14 cellular contexts compared by ENCODE assay signal in genomic region chr12:1773937-1774655, GRCh38. TPM values are rescaled to one million over a fixed set of nuclear protein-coding genes. Genes with fewer than 3 reads are reported as not detected.
A peak's percentile ranks its signal among the peaks of the same experiment; 100 is the strongest.
DNase-seq lines count a peak whose midpoint lies in the region; ATAC-seq and TF ChIP-seq lines count a peak whose summit lies in the region.
"Had no signal": no experiment of that assay in that cellular context is flagged by ENCODE, and none has a peak within 500 bp of the region (broad histone marks: within the 10 kb centered on the region; RNA-seq: fewer than 3 reads in every experiment).

No MANE protein-coding gene starts in this region.

- ATAC-seq in Right ventricle myocardium inferior (peak; percentile 52), HG02852 (IDR thresholded peaks at IDR 0.05; ENCODE audit: unreplicated experiment) (no peak)

- TF ChIP-seq POLR2A in testis (IDR thresholded peaks at IDR 0.05) (no peak), spleen (IDR thresholded peaks at IDR 0.05) (no peak)

- H3K36me3 ChIP-seq in left ventricle myocardium inferior (peaks cover 11% of the 10 kb centered on the region), testis (ENCODE audit: low read depth, missing control alignments) (no peaks in the 10 kb centered on the region), spleen (peaks cover 0 to 72% (median 12%) of the 10 kb centered on the region in 6 donors)

- no peak overlapping the region for H3K27ac ChIP-seq in left ventricle myocardium inferior (replicated peaks)
- H3K27ac ChIP-seq in caudate nucleus (ENCODE audit: low read depth, low read length) = peak overlapping the region; percentile 88
- peak overlapping the region; percentile 33 to 63 for H3K27ac ChIP-seq in testis
- H3K27ac ChIP-seq in spleen = no peak overlapping the region
- H3K27ac ChIP-seq: upper lobe of left lung had no signal

- H3K9me3 ChIP-seq in left ventricle myocardium inferior (replicated peaks) (no peaks in the 10 kb centered on the region), testis (no peaks in the 10 kb centered on the region), spleen (no peaks in the 10 kb centered on the region)
- H3K9me3 ChIP-seq: upper lobe of left lung had no signal

- H3K4me1 ChIP-seq in left ventricle myocardium inferior (peaks cover 49% of the 10 kb centered on the region), testis (peaks cover 7% of the 10 kb centered on the region), spleen (peaks cover 0 to 22% (median 0%) of the 10 kb centered on the region in 6 donors)

- intact Hi-C loops in Right ventricle myocardium inferior (cut with DNase I) = no loop called here
- intact Hi-C loops in left ventricle myocardium inferior (cut with micrococcal nuclease) = no loop called here
- intact Hi-C loops in testis (cut with DNase I; ENCODE audit: low total_unique reads) = no loop called here
- intact Hi-C loops in spleen (cut with DNase I; ENCODE audit: low total_unique reads) = no loop called here

- no peaks in the 10 kb centered on the region for H3K27me3 ChIP-seq in left ventricle myocardium inferior (ENCODE audit: low read depth)
- no peaks in the 10 kb centered on the region for H3K27me3 ChIP-seq in testis
- no peaks in the 10 kb centered on the region for H3K27me3 ChIP-seq in spleen (replicated peaks in 1 of 7)
- H3K27me3 ChIP-seq: upper lobe of left lung had no signal

- H3K4me3 ChIP-seq in left ventricle myocardium inferior = no peak overlapping the region
- no peak overlapping the region for H3K4me3 ChIP-seq in testis
- no peak overlapping the region for H3K4me3 ChIP-seq in spleen
- H3K4me3 ChIP-seq: upper lobe of left lung had no signal

- WGBS in testis, 2 donors = 38 to 53% methylated on average over 4 of the region's 4 CpGs
- WGBS in spleen, 5 donors = 78 to 91% (median 88%) methylated on average over 4 of the region's 4 CpGs

- no peak for TF ChIP-seq CTCF in left ventricle myocardium inferior (IDR thresholded peaks at IDR 0.05; ENCODE audit: borderline replicate concordance)
- no peak for TF ChIP-seq CTCF in testis (IDR thresholded peaks at IDR 0.05)
- TF ChIP-seq CTCF in spleen (IDR thresholded peaks at IDR 0.05 in 8 of 11, conservative IDR thresholded peaks at IDR 0.05 in 3 of 11) = no peak

- DNase-seq in Right ventricle myocardium inferior (ENCODE audit: missing footprints) (no peak), left ventricle myocardium inferior (no peak), caudate nucleus (lab: John Stamatoyannopoulos, UW) (peak in 5 of 61 donors; percentile 16 to 37 (median 19)), medulla oblongata (ENCODE audit: extremely low spot score) (peak; percentile 76), testis (no peak), NCI-H1092 treated with DMSO at 0.1 percent for 48 hours (lab: John Stamatoyannopoulos, UW) (no peak), spleen (no peak)
- DNase-seq: DMS79, mesendoderm, NCI-H2081, upper lobe of left lung had no signal

RNA-seq across cellular contexts. Expression of gene LRTM2, which starts 46.3 kb away (rescaled TPM):
- total RNA-seq in Right ventricle myocardium inferior (not detected), left ventricle myocardium inferior (not detected), testis (under 1 TPM; 0.39 to 0.43 TPM), spleen (under 1 TPM in 1 of 7 donors, not detected in 6; 0.12 TPM)
- polyA plus RNA-seq in testis (ENCODE audit: insufficient read depth, low read depth, low replicate concordance) (0.96 TPM), spleen (not detected)
- total RNA-seq: dermis microvascular lymphatic vessel endothelial cell; T-helper 2 cell treated with Interferon-gamma antibody and Interleukin-4, amounts not matched to agents 100 ng/mL and 5 ng/mL, for 36 hours; upper lobe of left lung had no signal

Comparison
In these comparisons a context has a peak if more than half of its experiments do, and no peak if none do; other contexts are left out.
1. H3K27ac ChIP-seq: peak in caudate nucleus (single experiment) and testis (2 of 2); none in left ventricle myocardium inferior (single experiment) and spleen (0 of 8).